8 cellular contexts compared by ENCODE assay signal in genomic region chr1:178094752-178095645, GRCh38. TPM values are rescaled to one million over a fixed set of nuclear protein-coding genes. Genes with fewer than 3 reads are reported as not detected.
DNase-seq lines count a peak whose midpoint lies in the region; ATAC-seq lines count a peak whose summit lies in the region.

No MANE protein-coding gene starts in this region.

- H3K9ac ChIP-seq in GM23248 = peak overlapping the region; percentile 87
- H3K9ac ChIP-seq in skeletal muscle satellite cell (ENCODE audit: low read depth, low read length) = peak overlapping the region; percentile 97

- peaks cover 45% of the 10 kb centered on the region for H3K4me1 ChIP-seq in GM23248 (ENCODE audit: insufficient read depth)
- no peaks in the 10 kb centered on the region for H3K4me1 ChIP-seq in right cardiac atrium (ENCODE audit: control insufficient read depth, insufficient read depth, low read length)
- H3K4me1 ChIP-seq in skeletal muscle satellite cell (ENCODE audit: control insufficient read depth, insufficient read depth, low read length) = peaks cover 43% of the 10 kb centered on the region

- H3K27me3 Mint-ChIP-seq in activated CD8-positive, alpha-beta memory T cell treated with anti-CD3 and anti-CD28 coated beads, Interleukin-2, amount 10 ng/mL, durations not matched to agents 7 days and 5 days = peaks cover 39% of the 10 kb centered on the region

- H3K79me2 ChIP-seq in GM23248 (ENCODE audit: insufficient read depth) = peaks cover 86% of the 10 kb centered on the region

- DNase-seq in GM23248 (peak; percentile 73), SK-N-DZ (ENCODE audit: low spot score) (peak; percentile 3), right cardiac atrium (no peak), NCI-H2196 (lab: John Stamatoyannopoulos, UW; ENCODE audit: unreplicated experiment) (no peak)
- no peak for DNase-seq in activated effector memory CD4-positive, alpha-beta T cell treated with anti-CD3 and anti-CD28 coated beads, Interleukin-2, amount 50 U/mL, for 16 hours
- no peak for DNase-seq in activated CD8-positive, alpha-beta memory T cell treated with anti-CD3 and anti-CD28 coated beads, Interleukin-2, amount 10 ng/mL, durations not matched to agents 7 days and 5 days

- peak overlapping the region; percentile 91 for H2AFZ ChIP-seq in GM23248

- H3K27ac Mint-ChIP-seq in activated CD8-positive, alpha-beta memory T cell treated with anti-CD3 and anti-CD28 coated beads, Interleukin-2, amount 10 ng/mL, durations not matched to agents 7 days and 5 days = no peak overlapping the region

- peak overlapping the region; percentile 82 for H3K27ac ChIP-seq in GM23248
- peak overlapping the region; percentile 97 for H3K27ac ChIP-seq in right cardiac atrium (ENCODE audit: low read length)

- H3K27me3 ChIP-seq in GM23248 (replicated peaks; ENCODE audit: insufficient read depth) (no peaks in the 10 kb centered on the region), right cardiac atrium (ENCODE audit: control insufficient read depth, insufficient read depth) (no peaks in the 10 kb centered on the region), skeletal muscle satellite cell (ENCODE audit: control insufficient read depth, insufficient read depth, low read length) (no peaks in the 10 kb centered on the region)

- ATAC-seq in right cardiac atrium = no peak
- ATAC-seq in HG03439 (IDR thresholded peaks at IDR 0.05; ENCODE audit: unreplicated experiment) = no peak
- ATAC-seq in activated CD8-positive, alpha-beta memory T cell treated with anti-CD3 and anti-CD28 coated beads, Interleukin-2, amount 10 ng/mL, durations not matched to agents 7 days and 5 days = no peak

- H4K20me1 ChIP-seq in GM23248 (ENCODE audit: insufficient read depth) = peaks cover 8% of the 10 kb centered on the region; the same call in 1 of the 2 replicates

- H3K9me3 ChIP-seq in GM23248 (ENCODE audit: low read depth) (no peaks in the 10 kb centered on the region), right cardiac atrium (ENCODE audit: control insufficient read depth, low read length) (no peaks in the 10 kb centered on the region), skeletal muscle satellite cell (replicated peaks; ENCODE audit: low read length) (no peaks in the 10 kb centered on the region)

- H3K4me3 ChIP-seq in GM23248 = peak overlapping the region; percentile 92
- H3K4me3 ChIP-seq in right cardiac atrium (ENCODE audit: low read length) = peak overlapping the region; percentile 94
- H3K4me3 ChIP-seq in skeletal muscle satellite cell (ENCODE audit: low read length) = peak overlapping the region; percentile 96

- in situ Hi-C loops in GM23248 (cut with MboI) = no loop called here

- intact Hi-C loops in right cardiac atrium (cut with DNase I) = loop anchor here in 2 of 4 donors (5.0 to 10.0 kb wide), 4 partner anchors 38 to 170 kb away; no protein-coding TSS in a partner anchor

- H3K4me3 Mint-ChIP-seq in activated CD8-positive, alpha-beta memory T cell treated with anti-CD3 and anti-CD28 coated beads, Interleukin-2, amount 10 ng/mL, durations not matched to agents 7 days and 5 days = no peak overlapping the region

- H3K36me3 ChIP-seq in GM23248 (ENCODE audit: low read depth) (no peaks in the 10 kb centered on the region), skeletal muscle satellite cell (ENCODE audit: insufficient read depth, low read length) (no peaks in the 10 kb centered on the region)

- no peaks in the 10 kb centered on the region for H3K9me3 Mint-ChIP-seq in activated CD8-positive, alpha-beta memory T cell treated with anti-CD3 and anti-CD28 coated beads, Interleukin-2, amount 10 ng/mL, durations not matched to agents 7 days and 5 days (ENCODE audit: low read depth)

- 1 to 2% methylated on average over 11 of the region's 11 CpGs for WGBS in GM23248 (ENCODE audit: low coverage in 1 of 2, low lambda C conversion rate in 2 of 2, missing lambda C conversion rate in 2 of 2), 2 experiments
- WGBS in right cardiac atrium = 11% methylated on average over 11 of the region's 11 CpGs

- H3K9me2 ChIP-seq in GM23248 (ENCODE audit: insufficient read depth) = no peaks in the 10 kb centered on the region

- peaks cover 4% of the 10 kb centered on the region for H3K36me3 Mint-ChIP-seq in activated CD8-positive, alpha-beta memory T cell treated with anti-CD3 and anti-CD28 coated beads, Interleukin-2, amount 10 ng/mL, durations not matched to agents 7 days and 5 days

- peaks cover 6% of the 10 kb centered on the region for H3K4me1 Mint-ChIP-seq in activated CD8-positive, alpha-beta memory T cell treated with anti-CD3 and anti-CD28 coated beads, Interleukin-2, amount 10 ng/mL, durations not matched to agents 7 days and 5 days

- H3K4me2 ChIP-seq in GM23248 (ENCODE audit: unreplicated experiment) (peak overlapping the region; percentile 91), skeletal muscle satellite cell (ENCODE audit: low read length) (peak overlapping the region; percentile 77)

- CTCF ChIA-PET in activated CD8-positive, alpha-beta memory T cell treated with anti-CD3 and anti-CD28 coated beads, Interleukin-2, amount 10 ng/mL, durations not matched to agents 7 days and 5 days (lab: Charles Lee) = no interaction called here

- peaks cover 37% of the 10 kb centered on the region for H3F3A ChIP-seq in GM23248 (ENCODE audit: insufficient read depth)

RNA-seq across cellular contexts. Expression of gene RASAL2, which starts 1.1 kb away (rescaled TPM):
- total RNA-seq in GM23248 (2014; rRNA removed; shearing (Covaris generic)) = 21.5 and 23.1 TPM in 2 replicates
- 9.5 and 10.1 TPM in 2 replicates for polyA plus RNA-seq in GM23248 (2016; fragmentation: Nextera tagmentation; extraction: Ambion mirVana)
- polyA plus RNA-seq in SK-N-DZ (2014; cell fraction: cytosol; rRNA removed) = 5.2 and 6.4 TPM in 2 replicates
- polyA plus RNA-seq in SK-N-DZ (2014; cell fraction: nucleus; rRNA removed) = 10.4 and 14.1 TPM in 2 replicates
- total RNA-seq in right cardiac atrium = 10 to 100 TPM; 21.2 to 34.3 (median 29.6) TPM
- 6.9 TPM for polyA plus RNA-seq in right cardiac atrium
- 36.2 and 36.3 TPM in 2 replicates for total RNA-seq in skeletal muscle satellite cell (2012; rRNA removed)
- total RNA-seq in activated CD8-positive, alpha-beta memory T cell treated with anti-CD3 and anti-CD28 coated beads, Interleukin-2, amount 10 ng/mL, durations not matched to agents 7 days and 5 days = not detected

Comparison
In these comparisons a context has a peak if more than half of its experiments do, and no peak if none do; other contexts are left out.
1. DNase-seq: peak in GM23248 (single experiment) and SK-N-DZ (single experiment); none in right cardiac atrium (0 of 3), NCI-H2196 (single experiment), activated effector memory CD4-positive, alpha-beta T cell treated with anti-CD3 and anti-CD28 coated beads, Interleukin-2, amount 50 U/mL, for 16 hours (single experiment) and activated CD8-positive, alpha-beta memory T cell treated with anti-CD3 and anti-CD28 coated beads, Interleukin-2, amount 10 ng/mL, durations not matched to agents 7 days and 5 days (single experiment).
2. RNA of gene RASAL2, which starts 1.1 kb away (total RNA-seq): 21.2 to 34.3 TPM in right cardiac atrium and 21.5 to 23.1 TPM in GM23248; not detected in activated CD8-positive, alpha-beta memory T cell treated with anti-CD3 and anti-CD28 coated beads, Interleukin-2, amount 10 ng/mL, durations not matched to agents 7 days and 5 days; every median in the first group is over 10 times any median in the second.
3. Peak in every context shown above with its lines, with median percentiles within 50 percentile points of each other: H3K4me3 ChIP-seq.